In genomic region chr9:12774861-12775367, GRCh38 we compare ENCODE assay signal across 8 cellular contexts. TPM values are rescaled to one million over a fixed set of nuclear protein-coding genes. Genes with fewer than 3 reads are reported as not detected.
DNase-seq lines count a peak whose midpoint lies in the region; ATAC-seq lines count a peak whose summit lies in the region.

Gene LURAP1L, plus strand, starts transcription at chr9:12775020. Its CDS starts 696 bp downstream, at chr9:12775716.

- no peaks in the 10 kb centered on the region for H3K9me3 ChIP-seq in ES-I3 (ENCODE audit: control insufficient read depth, insufficient read depth, low read length)

- peak within 1 kb of the TSS; percentile 89; the same call in 1 of the 2 replicates for H3K9ac ChIP-seq in ES-I3 (ENCODE audit: low read depth, low read length)

- H3K4me1 ChIP-seq in ES-I3 (ENCODE audit: insufficient read depth, low read length) = peaks cover 10% of the 10 kb centered on the region

- ATAC-seq in left ventricle myocardium superior (peak; percentile 76), HG03457 (IDR thresholded peaks at IDR 0.05; ENCODE audit: unreplicated experiment) (no peak), HG03460 (IDR thresholded peaks at IDR 0.05; ENCODE audit: unreplicated experiment) (no peak), GM19467 (IDR thresholded peaks at IDR 0.05; ENCODE audit: unreplicated experiment) (no peak)

- no peaks in the 10 kb centered on the region for H3K36me3 ChIP-seq in ES-I3 (ENCODE audit: insufficient read depth, low read length)

- H3K27ac ChIP-seq in angular gyrus (ENCODE audit: low read depth, low read length) = peak within 1 kb of the TSS; percentile 96

- DNase-seq in NCI-H2029 (lab: John Stamatoyannopoulos, UW) (peak; percentile 33), left ventricle myocardium superior (no peak), pons (ENCODE audit: low spot score) (peak; percentile 80)

- intact Hi-C loops in left ventricle myocardium superior (cut with micrococcal nuclease) = loop anchor here (10.0 kb wide), 1 partner anchor 50 kb away; no protein-coding TSS in a partner anchor

RNA-seq across cellular contexts. Expression of gene LURAP1L, which starts in this region (rescaled TPM):
- 2.4 TPM for total RNA-seq in left ventricle myocardium superior
